Comparison of ENCODE assay signal across 22 cellular contexts in genomic region chr5:136000147-136000546, GRCh38. TPM values are rescaled to one million over a fixed set of nuclear protein-coding genes. Genes with fewer than 3 reads are reported as not detected.
"Had no signal": no experiment of that assay in that cellular context is flagged by ENCODE, and none has a peak within 500 bp of the region (broad histone marks: within the 10 kb centered on the region; RNA-seq: fewer than 3 reads in every experiment).

No MANE protein-coding gene starts in this region.

- H3K4me3 ChIP-seq: adrenal gland, psoas muscle, skin epidermis, tibial nerve, uterus had no signal

- H3K4me1 ChIP-seq: psoas muscle, uterus had no signal

- H3K27me3 ChIP-seq: tibial nerve, uterus had no signal

- H3K9me3 ChIP-seq: adrenal gland, psoas muscle, tibial nerve, uterus had no signal

- H3K27ac ChIP-seq: psoas muscle, uterus, VCaP had no signal

- ATAC-seq: activated naive CD4-positive, alpha-beta T cell treated with anti-CD3 and anti-CD28 coated beads, Interleukin-2, amount 50 U/mL, for 72 hours had no signal

- DNase-seq: activated CD4-positive, alpha-beta T cell treated with anti-CD3 and anti-CD28 coated beads, Interleukin-2, amount 50 U/mL, for 4 hours; activated gamma-delta T cell; dermis blood vessel endothelial cell; effector memory CD4-positive, alpha-beta T cell; left cardiac atrium; midbrain; psoas muscle; right cardiac atrium; stimulated activated CD4-positive, alpha-beta T cell treated with anti-CD3 and anti-CD28 coated beads, Interleukin-15, amount 100 ng/mL, for 24 hours; stimulated activated CD4-positive, alpha-beta T cell treated with anti-CD3 and anti-CD28 coated beads, Interleukin-2, amount 100 ng/mL, for 48 hours; T-helper 17 cell; uterus had no signal

- H3K36me3 ChIP-seq: adrenal gland, tibial nerve, uterus had no signal

RNA-seq across cellular contexts. Expression of gene TGFBI, which starts 28.6 kb away (rescaled TPM):
- total RNA-seq: activated naive CD4-positive, alpha-beta T cell treated with anti-CD3 and anti-CD28 coated beads, Interleukin-2, amount 50 U/mL, for 72 hours had no signal

RNA-seq across cellular contexts. Expression of gene LECT2, which starts 45.4 kb away (rescaled TPM):
- total RNA-seq: activated naive CD4-positive, alpha-beta T cell treated with anti-CD3 and anti-CD28 coated beads, Interleukin-2, amount 50 U/mL, for 72 hours; adrenal gland; cerebellum; dermis blood vessel endothelial cell; glomerular endothelial cell; left cardiac atrium; lower leg skin; neural crest cell; omental fat pad; psoas muscle; right cardiac atrium; T-helper 17 cell; tibial nerve; uterus had no signal
- polyA plus RNA-seq: adrenal gland, psoas muscle, right cardiac atrium had no signal
